In the genomic region with DNA sequence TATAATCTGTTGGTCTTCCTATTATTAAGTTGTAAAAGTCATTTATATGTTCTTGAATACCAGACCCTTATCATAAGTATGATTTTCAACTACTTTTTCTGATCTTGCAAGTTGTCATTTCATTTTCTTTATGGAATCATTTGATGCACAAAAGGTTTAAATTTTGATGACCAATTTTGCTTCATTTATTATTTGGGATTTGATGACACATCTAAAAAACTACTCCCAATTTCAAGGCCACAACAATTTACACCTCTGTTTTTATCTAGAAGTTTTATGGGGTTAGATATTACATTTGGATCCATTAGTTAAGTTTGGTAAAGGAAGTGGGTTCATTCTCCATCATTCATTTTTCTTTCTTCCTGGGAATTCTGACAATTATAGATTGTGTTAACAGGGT, we compare ENCODE assay signal across 33 cellular contexts.
"Had no signal": no experiment of that assay in that cellular context is flagged by ENCODE, and none has a peak within 500 bp of the region (broad histone marks: within the 10 kb centered on the region; RNA-seq: fewer than 3 reads in every experiment).

No MANE protein-coding gene starts in this region.

- H3K4me1 ChIP-seq: adrenal gland, ascending aorta, body of pancreas, breast epithelium had no signal

- FAIRE-seq: astrocyte, bronchial epithelial cell had no signal

- H3K27ac ChIP-seq: adrenal gland, ascending aorta, body of pancreas, brain microvascular endothelial cell, breast epithelium, cardiac muscle cell had no signal

- ATAC-seq: activated naive CD4-positive, alpha-beta T cell treated with anti-CD3 and anti-CD28 coated beads, Interleukin-2, amount 50 U/mL, for 72 hours; activated naive CD8-positive, alpha-beta T cell treated with anti-CD3 and anti-CD28 coated beads, Interleukin-2, amount 50 U/mL, for 24 hours; activated T-cell treated with anti-CD3 and anti-CD28 coated beads, Interleukin-2, amount 50 U/mL, for 4 hours; activated T-cell treated with anti-CD3 and anti-CD28 coated beads, Interleukin-2, amount 50 U/mL, for 72 hours; activated T-helper 17 cell treated with anti-CD3 and anti-CD28 coated beads, Interleukin-2, amount 50 U/mL, for 72 hours; body of pancreas had no signal

- H3K36me3 ChIP-seq: adrenal gland, ascending aorta, brain microvascular endothelial cell, breast epithelium, cardiac muscle cell had no signal

- DNase-seq: activated effector memory CD4-positive, alpha-beta T cell treated with anti-CD3 and anti-CD28 coated beads, Interleukin-2, amount 50 U/mL, for 16 hours; activated effector memory CD4-positive, alpha-beta T cell treated with Interleukin-2 at 50 U/mL for 16 hours; activated gamma-delta T cell; activated gamma-delta T cell treated with Interleukin-2 at 50 U/mL for 16 hours; activated naive CD4-positive, alpha-beta T cell; activated naive CD4-positive, alpha-beta T cell treated with anti-CD3 and anti-CD28 coated beads for 36 hours; activated naive CD4-positive, alpha-beta T cell treated with anti-CD3 and anti-CD28 coated beads, Interleukin-2, amount 10 ng/mL, durations not matched to agents 7 days and 5 days; activated naive CD4-positive, alpha-beta T cell treated with anti-CD3 and anti-CD28 coated beads, Interleukin-2, amount 50 U/mL, for 16 hours; activated naive CD4-positive, alpha-beta T cell treated with Interleukin-2 at 50 U/mL for 16 hours; activated naive CD8-positive, alpha-beta T cell treated with anti-CD3 and anti-CD28 coated beads for 36 hours; activated naive CD8-positive, alpha-beta T cell treated with anti-CD3 and anti-CD28 coated beads, Interleukin-2, amount 10 ng/mL, durations not matched to agents 7 days and 5 days; activated naive CD8-positive, alpha-beta T cell treated with anti-CD3 and anti-CD28 coated beads, Interleukin-2, amount 50 U/mL, for 24 hours; activated T-cell treated with anti-CD3 and anti-CD28 coated beads, Interleukin-2, amount 50 U/mL, for 24 hours; activated T-cell treated with anti-CD3 and anti-CD28 coated beads, Interleukin-2, amount 50 U/mL, for 4 hours; activated T-cell treated with anti-CD3 and anti-CD28 coated beads, Interleukin-2, amount 50 U/mL, for 48 hours; activated T-cell treated with anti-CD3 and anti-CD28 coated beads, Interleukin-2, amount 50 U/mL, for 72 hours; adrenal gland; amniotic stem cell; amygdala; anterior cingulate cortex; aorta; body of pancreas; brain microvascular endothelial cell; caudate nucleus; central memory CD4-positive, alpha-beta T cell; cerebellar nuclear complex had no signal

- H3K9me3 ChIP-seq: adrenal gland, ascending aorta, body of pancreas, breast epithelium had no signal

- H3K4me3 ChIP-seq: adrenal gland, ascending aorta, body of pancreas, breast epithelium, cardiac muscle cell had no signal

- H3K27me3 ChIP-seq: adrenal gland, ascending aorta, body of pancreas, brain microvascular endothelial cell, breast epithelium, cardiac muscle cell had no signal
